ENCODE assay signal across 29 cellular contexts in the genomic region with DNA sequence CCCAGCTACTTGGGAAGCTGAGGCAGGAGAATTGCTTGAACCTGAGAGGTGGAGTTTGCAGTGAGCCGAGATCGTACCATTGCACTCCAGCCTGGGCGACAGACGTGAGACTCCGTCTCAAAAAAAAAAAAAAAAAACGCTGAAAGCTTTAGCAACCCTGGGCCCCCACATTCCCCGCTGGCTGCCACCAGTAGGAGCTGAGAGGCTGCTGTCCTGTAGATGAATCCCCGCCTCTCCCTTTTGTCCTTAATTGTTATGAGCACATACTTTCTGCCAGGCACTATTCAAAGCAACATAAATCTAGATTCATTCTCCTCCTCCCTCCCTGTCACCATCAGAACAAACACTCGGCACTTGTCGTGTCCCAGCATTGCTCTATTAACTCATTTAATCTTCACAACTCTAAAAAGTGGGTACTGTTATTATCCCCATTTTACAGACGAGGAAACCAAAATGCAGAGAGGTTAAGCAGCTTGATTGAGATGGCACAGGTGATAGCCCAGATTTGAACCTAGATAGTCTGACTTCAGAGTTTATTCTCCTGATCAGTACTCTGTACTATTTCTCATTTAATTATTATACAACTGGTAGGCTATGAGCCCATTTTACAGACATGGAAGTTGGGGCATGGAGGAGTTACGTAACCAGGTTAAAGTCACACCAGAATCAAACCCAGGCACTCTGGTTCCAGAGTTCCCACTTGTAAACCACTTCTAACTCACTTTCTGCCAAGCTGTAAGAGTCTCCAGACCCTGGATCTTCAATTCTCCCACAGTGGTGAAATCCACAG.
DNase-seq lines count a peak whose midpoint lies in the region; ATAC-seq and TF ChIP-seq lines count a peak whose summit lies in the region.
"Had no signal": no experiment of that assay in that cellular context is flagged by ENCODE, and none has a peak within 500 bp of the region (broad histone marks: within the 10 kb centered on the region; RNA-seq: fewer than 3 reads in every experiment).

No MANE protein-coding gene starts in this region.

- TF ChIP-seq CTCF in GM23338 (conservative IDR thresholded peaks at IDR 0.05; ENCODE audit: low read depth in 2 of 2) (no peak), prostate gland (IDR thresholded peaks at IDR 0.05) (peak in 1 of 4 experiments; percentile 3), heart left ventricle (IDR thresholded peaks at IDR 0.05) (no peak)

- CTCF ChIA-PET in activated CD8-positive, alpha-beta memory T cell treated with anti-CD3 and anti-CD28 coated beads, Interleukin-2, amount 10 ng/mL, durations not matched to agents 7 days and 5 days (lab: Charles Lee) = no interaction called here

- H3K9me3 Mint-ChIP-seq in activated CD8-positive, alpha-beta memory T cell treated with anti-CD3 and anti-CD28 coated beads, Interleukin-2, amount 10 ng/mL, durations not matched to agents 7 days and 5 days (ENCODE audit: low read depth) = no peaks in the 10 kb centered on the region
- H3K9me3 Mint-ChIP-seq in GM23338 = no peaks in the 10 kb centered on the region; the same call in 2 of the 3 replicates
- H3K9me3 Mint-ChIP-seq in activated T-helper 2 cell treated with anti-CD3 and anti-CD28 coated beads, Interferon-gamma antibody, Interleukin-2, Interleukin-4, amounts not matched to agents 10 μg/mL and 5 μg/mL and 100 μg/mL, durations not matched to agents 14 hours and 24 hours and 36 hours = no peaks in the 10 kb centered on the region
- H3K9me3 Mint-ChIP-seq: activated naive CD4-positive, alpha-beta T cell treated with anti-CD3 and anti-CD28 coated beads, Interleukin-2, amount 50 U/mL, for 72 hours; activated T-cell treated with anti-CD3 and anti-CD28 coated beads, Interleukin-2, amount 50 U/mL, for 24 hours; effector memory CD8-positive, alpha-beta T cell; natural killer cell treated with Interleukin-12 subunit alpha and Interleukin-12 subunit beta and Interleukin-15 and Interleukin-18, amount 100 ng/mL, for 72 hours had no signal

- H3K79me2 ChIP-seq in GM23338 (replicated peaks; ENCODE audit: insufficient read depth) = no peaks in the 10 kb centered on the region

- H3K9me3 ChIP-seq in prostate gland (no peaks in the 10 kb centered on the region), heart left ventricle (no peaks in the 10 kb centered on the region)
- H3K9me3 ChIP-seq: BE2C, esophagus muscularis mucosa, mucosa of descending colon had no signal

- peaks cover 3% of the 10 kb centered on the region for H3K36me3 Mint-ChIP-seq in activated CD8-positive, alpha-beta memory T cell treated with anti-CD3 and anti-CD28 coated beads, Interleukin-2, amount 10 ng/mL, durations not matched to agents 7 days and 5 days
- H3K36me3 Mint-ChIP-seq in GM23338 (ENCODE audit: low read depth) = no peaks in the 10 kb centered on the region
- H3K36me3 Mint-ChIP-seq in activated T-helper 2 cell treated with anti-CD3 and anti-CD28 coated beads, Interferon-gamma antibody, Interleukin-2, Interleukin-4, amounts not matched to agents 10 μg/mL and 5 μg/mL and 100 μg/mL, durations not matched to agents 14 hours and 24 hours and 36 hours (ENCODE audit: low read depth) = peaks cover 6% of the 10 kb centered on the region
- H3K36me3 Mint-ChIP-seq: activated naive CD4-positive, alpha-beta T cell treated with anti-CD3 and anti-CD28 coated beads, Interleukin-2, amount 50 U/mL, for 72 hours; natural killer cell treated with Interleukin-12 subunit alpha and Interleukin-12 subunit beta and Interleukin-15 and Interleukin-18, amount 100 ng/mL, for 72 hours had no signal

- no peak overlapping the region for H3K27ac ChIP-seq in GM23338 (ENCODE audit: low read depth)
- peak overlapping the region; percentile 89 to 90 for H3K27ac ChIP-seq in prostate gland
- H3K27ac ChIP-seq in heart left ventricle = no peak overlapping the region
- H3K27ac ChIP-seq: coronary artery, KMS-11, PC-9 had no signal

- H3K4me3 ChIP-seq in GM23338 = no peak overlapping the region
- H3K4me3 ChIP-seq in prostate gland = no peak overlapping the region
- H3K4me3 ChIP-seq in heart left ventricle = no peak overlapping the region
- H3K4me3 ChIP-seq: coronary artery, esophagus muscularis mucosa, mucosa of descending colon, PC-9 had no signal

- H3K27me3 ChIP-seq in GM23338 (ENCODE audit: insufficient read depth) (no peaks in the 10 kb centered on the region), prostate gland (replicated peaks; ENCODE audit: insufficient read depth) (no peaks in the 10 kb centered on the region), heart left ventricle (peaks cover 0 to 34% (median 0%) of the 10 kb centered on the region in 9 donors)
- H3K27me3 ChIP-seq: BE2C had no signal

- 0 out of 2 replicates have a peak, but pooled peaks cover 3% of the 10 kb centered on the region for H3F3A ChIP-seq in GM23338 (replicated peaks; ENCODE audit: low read depth)

- 0 out of 2 replicates have a peak overlapping the region, but pooled peaks have one; percentile 21 for H2AFZ ChIP-seq in GM23338
- H2AFZ ChIP-seq: PC-9 had no signal

- no peak overlapping the region for H3K4me2 ChIP-seq in GM23338
- H3K4me2 ChIP-seq: KMS-11, PC-9 had no signal

- H3K36me3 ChIP-seq in GM23338 (ENCODE audit: insufficient read depth) (no peaks in the 10 kb centered on the region), prostate gland (no peaks in the 10 kb centered on the region), heart left ventricle (no peaks in the 10 kb centered on the region)
- H3K36me3 ChIP-seq: BE2C, esophagus muscularis mucosa had no signal

- no peak for TF ChIP-seq POLR2A in prostate gland (IDR thresholded peaks at IDR 0.05)
- no peak for TF ChIP-seq POLR2A in heart left ventricle (IDR thresholded peaks at IDR 0.05)

- H3K27ac Mint-ChIP-seq in activated CD8-positive, alpha-beta memory T cell treated with anti-CD3 and anti-CD28 coated beads, Interleukin-2, amount 10 ng/mL, durations not matched to agents 7 days and 5 days = peak overlapping the region; percentile 50
- peak overlapping the region; percentile 61; the same call in 1 of the 2 replicates for H3K27ac Mint-ChIP-seq in GM23338
- peak overlapping the region; percentile 20 for H3K27ac Mint-ChIP-seq in activated T-helper 2 cell treated with anti-CD3 and anti-CD28 coated beads, Interferon-gamma antibody, Interleukin-2, Interleukin-4, amounts not matched to agents 10 μg/mL and 5 μg/mL and 100 μg/mL, durations not matched to agents 14 hours and 24 hours and 36 hours
- H3K27ac Mint-ChIP-seq: activated naive CD4-positive, alpha-beta T cell treated with anti-CD3 and anti-CD28 coated beads, Interleukin-2, amount 50 U/mL, for 72 hours; activated T-cell treated with anti-CD3 and anti-CD28 coated beads, Interleukin-2, amount 50 U/mL, for 24 hours; effector memory CD8-positive, alpha-beta T cell; natural killer cell treated with Interleukin-12 subunit alpha and Interleukin-12 subunit beta and Interleukin-15 and Interleukin-18, amount 100 ng/mL, for 72 hours had no signal

- no peaks in the 10 kb centered on the region for H4K20me1 ChIP-seq in GM23338 (replicated peaks; ENCODE audit: insufficient read depth)

- peaks cover 63% of the 10 kb centered on the region for H3K4me1 Mint-ChIP-seq in activated CD8-positive, alpha-beta memory T cell treated with anti-CD3 and anti-CD28 coated beads, Interleukin-2, amount 10 ng/mL, durations not matched to agents 7 days and 5 days
- peaks cover 39% of the 10 kb centered on the region for H3K4me1 Mint-ChIP-seq in GM23338
- H3K4me1 Mint-ChIP-seq in activated T-helper 2 cell treated with anti-CD3 and anti-CD28 coated beads, Interferon-gamma antibody, Interleukin-2, Interleukin-4, amounts not matched to agents 10 μg/mL and 5 μg/mL and 100 μg/mL, durations not matched to agents 14 hours and 24 hours and 36 hours (ENCODE audit: low read depth) = peaks cover 61% of the 10 kb centered on the region

- H3K4me1 ChIP-seq in GM23338 (ENCODE audit: insufficient read depth) = peaks cover 7% of the 10 kb centered on the region
- peaks cover 2% of the 10 kb centered on the region for H3K4me1 ChIP-seq in prostate gland (replicated peaks)
- H3K4me1 ChIP-seq in heart left ventricle = no peaks in the 10 kb centered on the region
- H3K4me1 ChIP-seq: BE2C had no signal

- H3K4me3 Mint-ChIP-seq in activated CD8-positive, alpha-beta memory T cell treated with anti-CD3 and anti-CD28 coated beads, Interleukin-2, amount 10 ng/mL, durations not matched to agents 7 days and 5 days = no peak overlapping the region
- H3K4me3 Mint-ChIP-seq in GM23338 = no peak overlapping the region
- H3K4me3 Mint-ChIP-seq in activated T-helper 2 cell treated with anti-CD3 and anti-CD28 coated beads, Interferon-gamma antibody, Interleukin-2, Interleukin-4, amounts not matched to agents 10 μg/mL and 5 μg/mL and 100 μg/mL, durations not matched to agents 14 hours and 24 hours and 36 hours (ENCODE audit: low read depth) = no peak overlapping the region
- H3K4me3 Mint-ChIP-seq: activated T-cell treated with anti-CD3 and anti-CD28 coated beads, Interleukin-2, amount 50 U/mL, for 24 hours; effector memory CD8-positive, alpha-beta T cell; natural killer cell treated with Interleukin-12 subunit alpha and Interleukin-12 subunit beta and Interleukin-15 and Interleukin-18, amount 100 ng/mL, for 72 hours had no signal

- no peaks in the 10 kb centered on the region for H3K9me2 ChIP-seq in GM23338 (ENCODE audit: insufficient read depth)

- peaks cover 5% of the 10 kb centered on the region for H3K27me3 Mint-ChIP-seq in activated CD8-positive, alpha-beta memory T cell treated with anti-CD3 and anti-CD28 coated beads, Interleukin-2, amount 10 ng/mL, durations not matched to agents 7 days and 5 days
- H3K27me3 Mint-ChIP-seq in GM23338 (ENCODE audit: insufficient read depth, low read depth, poor library complexity) = peaks cover 9% of the 10 kb centered on the region
- peaks cover 2% of the 10 kb centered on the region for H3K27me3 Mint-ChIP-seq in activated T-helper 2 cell treated with anti-CD3 and anti-CD28 coated beads, Interferon-gamma antibody, Interleukin-2, Interleukin-4, amounts not matched to agents 10 μg/mL and 5 μg/mL and 100 μg/mL, durations not matched to agents 14 hours and 24 hours and 36 hours (ENCODE audit: low read depth)

- no peak for DNase-seq in activated CD8-positive, alpha-beta memory T cell treated with anti-CD3 and anti-CD28 coated beads, Interleukin-2, amount 10 ng/mL, durations not matched to agents 7 days and 5 days
- no peak for DNase-seq in activated CD8-positive, alpha-beta memory T cell treated with anti-CD3 and anti-CD28 coated beads, Interleukin-2, amount 50 U/mL, for 4 hours
- DNase-seq in GM23338 (ENCODE audit: low spot score) (peak; percentile 32), prostate gland (ENCODE audit: low spot score) (no peak), heart left ventricle (no peak), NCI-H446 treated with DMSO at 0.1 percent for 48 hours (lab: John Stamatoyannopoulos, UW) (no peak)
- no peak for DNase-seq in activated T-helper 2 cell treated with anti-CD3 and anti-CD28 coated beads, Interferon-gamma antibody, Interleukin-2, Interleukin-4, amounts not matched to agents 10 μg/mL and 5 μg/mL and 100 μg/mL, durations not matched to agents 14 hours and 24 hours and 36 hours (ENCODE audit: low spot score)
- DNase-seq: ACHN; activated CD4-positive, CD25-positive, alpha-beta regulatory T cell; activated T-cell treated with anti-CD3 and anti-CD28 coated beads, Interleukin-2, amount 50 U/mL, for 24 hours; aorta; BE2C; DMS79; effector memory CD8-positive, alpha-beta T cell; foreskin melanocyte; left cardiac atrium; mucosa of descending colon; NCI-H1417 treated with DMSO at 0.1 percent for 48 hours; NCI-H2107; NCI-H510A; PC-9; retina had no signal

- no peak for ATAC-seq in activated CD8-positive, alpha-beta memory T cell treated with anti-CD3 and anti-CD28 coated beads, Interleukin-2, amount 10 ng/mL, durations not matched to agents 7 days and 5 days
- ATAC-seq in GM23338 (peak; percentile 66), heart left ventricle (no peak), HG02870 (IDR thresholded peaks at IDR 0.05; ENCODE audit: unreplicated experiment) (no peak)
- ATAC-seq: activated naive CD4-positive, alpha-beta T cell treated with anti-CD3 and anti-CD28 coated beads, Interleukin-2, amount 50 U/mL, for 72 hours; effector memory CD8-positive, alpha-beta T cell; left cardiac atrium; mucosa of descending colon; natural killer cell treated with Interleukin-12 subunit alpha and Interleukin-12 subunit beta and Interleukin-15 and Interleukin-18, amount 100 ng/mL, for 72 hours; Right ventricle myocardium inferior had no signal

- WGBS in prostate gland = 58% methylated on average over 12 of the region's 12 CpGs
- WGBS in heart left ventricle, 4 donors = 84 to 90% (median 85%) methylated on average over 11 to 12 of the region's 12 CpGs

- intact Hi-C loops in activated T-helper 2 cell treated with anti-CD3 and anti-CD28 coated beads, Interferon-gamma antibody, Interleukin-2, Interleukin-4, amounts not matched to agents 10 μg/mL and 5 μg/mL and 100 μg/mL, durations not matched to agents 14 hours and 24 hours and 36 hours (cut with micrococcal nuclease) = loop anchor here (2.0 to 10.0 kb wide), 4 partner anchors 205 to 503 kb away; no protein-coding TSS in a partner anchor
- intact Hi-C loops in prostate gland (cut with DNase I) = no loop called here
- intact Hi-C loops in heart left ventricle (cut with DNase I) = no loop called here

Comparison
In these comparisons a context has a peak if more than half of its experiments do, and no peak if none do; other contexts are left out.
1. H3K27ac ChIP-seq: peak in prostate gland (2 of 2); none in GM23338 (single experiment) and heart left ventricle (0 of 12).
2. Peak in every context shown above with its lines, with median percentiles within 50 percentile points of each other: H3K27ac Mint-ChIP-seq.